Comparison of ENCODE assay signal across 22 cellular contexts in genomic region chr4:145697332-145697731, GRCh38. TPM values are rescaled to one million over a fixed set of nuclear protein-coding genes. Genes with fewer than 3 reads are reported as not detected.
DNase-seq lines count a peak whose midpoint lies in the region; ATAC-seq lines count a peak whose summit lies in the region.
"Had no signal": no experiment of that assay in that cellular context is flagged by ENCODE, and none has a peak within 500 bp of the region (broad histone marks: within the 10 kb centered on the region; RNA-seq: fewer than 3 reads in every experiment).

No MANE protein-coding gene starts in this region.

- ATAC-seq in stimulated activated naive CD8-positive, alpha-beta T cell treated with anti-CD3 and anti-CD28 coated beads, Interleukin-15, amount 100 ng/mL, for 72 hours = peak; percentile 83
- ATAC-seq in stimulated activated naive CD8-positive, alpha-beta T cell treated with anti-CD3 and anti-CD28 coated beads, Interleukin-15, Interleukin-2, amounts not matched to agents 100 U/mL and 50 U/mL, for 24 hours = no peak
- ATAC-seq in HG02798 (IDR thresholded peaks at IDR 0.05; ENCODE audit: poor library complexity, unreplicated experiment) = peak; percentile 29
- ATAC-seq in activated T-helper 17 cell treated with anti-CD3 and anti-CD28 coated beads, Interleukin-2, amount 50 U/mL, for 72 hours (replicated peaks) = peak; percentile 68
- ATAC-seq in HG02938 (IDR thresholded peaks at IDR 0.05; ENCODE audit: unreplicated experiment) = no peak
- ATAC-seq: Panc1 had no signal

- no peak overlapping the region for H3K4me3 Mint-ChIP-seq in stimulated activated naive CD8-positive, alpha-beta T cell treated with anti-CD3 and anti-CD28 coated beads, Interleukin-15, amount 100 ng/mL, for 72 hours
- no peak overlapping the region for H3K4me3 Mint-ChIP-seq in activated T-helper 17 cell treated with anti-CD3 and anti-CD28 coated beads, Interleukin-2, amount 50 U/mL, for 72 hours
- H3K4me3 Mint-ChIP-seq: CD4-positive, CD25-positive, alpha-beta regulatory T cell; HFFc6; IgD-negative memory B cell had no signal

- H3K4me1 Mint-ChIP-seq in stimulated activated naive CD8-positive, alpha-beta T cell treated with anti-CD3 and anti-CD28 coated beads, Interleukin-15, amount 100 ng/mL, for 72 hours = no peaks in the 10 kb centered on the region
- no peaks in the 10 kb centered on the region for H3K4me1 Mint-ChIP-seq in activated T-helper 17 cell treated with anti-CD3 and anti-CD28 coated beads, Interleukin-2, amount 50 U/mL, for 72 hours
- H3K4me1 Mint-ChIP-seq: CD4-positive, CD25-positive, alpha-beta regulatory T cell; IgD-negative memory B cell had no signal

- H3K9me3 Mint-ChIP-seq in stimulated activated naive CD8-positive, alpha-beta T cell treated with anti-CD3 and anti-CD28 coated beads, Interleukin-15, amount 100 ng/mL, for 72 hours = no peaks in the 10 kb centered on the region
- no peaks in the 10 kb centered on the region for H3K9me3 Mint-ChIP-seq in activated T-helper 17 cell treated with anti-CD3 and anti-CD28 coated beads, Interleukin-2, amount 50 U/mL, for 72 hours
- H3K9me3 Mint-ChIP-seq: HFFc6 had no signal

- DNase-seq in stimulated activated naive CD8-positive, alpha-beta T cell treated with anti-CD3 and anti-CD28 coated beads, Interleukin-15, amount 100 ng/mL, for 72 hours = no peak
- no peak for DNase-seq in stimulated activated naive CD8-positive, alpha-beta T cell treated with anti-CD3 and anti-CD28 coated beads, Interleukin-15, Interleukin-2, amounts not matched to agents 100 U/mL and 50 U/mL, for 24 hours
- DNase-seq in activated effector memory CD4-positive, alpha-beta T cell treated with anti-CD3 and anti-CD28 coated beads, Interleukin-2, amount 50 U/mL, for 16 hours = no peak
- no peak for DNase-seq in Kasumi-1 (lab: John Stamatoyannopoulos, UW)
- DNase-seq: BE2C; Caco-2; CD4-positive, CD25-positive, alpha-beta regulatory T cell; H7; HFFc6; Karpas-422; NCI-H1092 treated with DMSO at 0.1 percent for 48 hours; NCI-H146; NCI-H2029 treated with DMSO at 0.1 percent for 48 hours; NCI-H2171; NCI-H446; NCI-H69 had no signal

- H3K27me3 Mint-ChIP-seq in stimulated activated naive CD8-positive, alpha-beta T cell treated with anti-CD3 and anti-CD28 coated beads, Interleukin-15, amount 100 ng/mL, for 72 hours = peaks cover 18% of the 10 kb centered on the region
- H3K27me3 Mint-ChIP-seq in activated T-helper 17 cell treated with anti-CD3 and anti-CD28 coated beads, Interleukin-2, amount 50 U/mL, for 72 hours = peaks cover 19% of the 10 kb centered on the region

- no peaks in the 10 kb centered on the region for H3K36me3 Mint-ChIP-seq in activated T-helper 17 cell treated with anti-CD3 and anti-CD28 coated beads, Interleukin-2, amount 50 U/mL, for 72 hours (ENCODE audit: low read depth)
- H3K36me3 Mint-ChIP-seq: CD4-positive, CD25-positive, alpha-beta regulatory T cell; IgD-negative memory B cell had no signal

- H3K27ac Mint-ChIP-seq in stimulated activated naive CD8-positive, alpha-beta T cell treated with anti-CD3 and anti-CD28 coated beads, Interleukin-15, amount 100 ng/mL, for 72 hours = no peak overlapping the region
- no peak overlapping the region for H3K27ac Mint-ChIP-seq in activated T-helper 17 cell treated with anti-CD3 and anti-CD28 coated beads, Interleukin-2, amount 50 U/mL, for 72 hours
- H3K27ac Mint-ChIP-seq: CD4-positive, CD25-positive, alpha-beta regulatory T cell; HFFc6; IgD-negative memory B cell had no signal

RNA-seq across cellular contexts. Expression of gene C4orf51, which starts 17.4 kb away (rescaled TPM):
- total RNA-seq in activated T-helper 17 cell treated with anti-CD3 and anti-CD28 coated beads, Interleukin-2, amount 50 U/mL, for 72 hours = not detected
- total RNA-seq: Caco-2; CD4-positive, CD25-positive, alpha-beta regulatory T cell; HFFc6; SK-MEL-5 had no signal

Comparison
In these comparisons a context has a peak if more than half of its experiments do, and no peak if none do; other contexts are left out.
1. ATAC-seq: peak in stimulated activated naive CD8-positive, alpha-beta T cell treated with anti-CD3 and anti-CD28 coated beads, Interleukin-15, amount 100 ng/mL, for 72 hours (single experiment), HG02798 (single experiment) and activated T-helper 17 cell treated with anti-CD3 and anti-CD28 coated beads, Interleukin-2, amount 50 U/mL, for 72 hours (single experiment); none in stimulated activated naive CD8-positive, alpha-beta T cell treated with anti-CD3 and anti-CD28 coated beads, Interleukin-15, Interleukin-2, amounts not matched to agents 100 U/mL and 50 U/mL, for 24 hours (single experiment) and HG02938 (single experiment).